8 cellular contexts compared by ENCODE assay signal in the genomic region with DNA sequence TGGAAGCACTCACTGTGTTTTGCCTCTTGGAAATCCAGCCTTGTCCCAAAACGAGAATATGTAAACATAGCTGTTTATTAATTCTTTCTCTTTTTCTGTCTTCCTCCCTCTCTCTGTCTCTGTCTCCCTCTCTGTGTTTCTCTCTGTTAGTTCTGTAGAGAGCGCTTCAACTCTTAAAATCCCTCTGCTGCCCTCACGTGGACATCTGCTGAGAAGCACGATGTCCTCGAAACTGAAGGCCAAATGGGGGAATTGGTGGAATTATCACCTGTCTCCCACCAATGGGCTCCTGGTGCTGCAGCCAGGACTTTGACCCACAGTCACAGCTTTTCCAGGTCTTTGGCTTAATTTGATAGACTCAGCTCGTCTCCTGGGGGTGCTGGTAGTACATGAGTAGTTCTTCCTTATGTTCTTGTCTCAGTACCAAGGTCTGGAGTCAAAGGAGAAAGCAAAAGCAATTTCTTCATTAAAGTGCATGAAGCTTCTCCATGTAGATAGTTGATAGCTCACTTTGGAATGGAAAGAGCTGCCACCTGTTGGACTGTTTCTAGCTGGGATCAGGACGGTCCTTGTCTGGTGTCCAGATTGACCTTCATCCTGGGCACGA. TPM values are rescaled to one million over a fixed set of nuclear protein-coding genes. Genes with fewer than 3 reads are reported as not detected.
A peak's percentile ranks its signal among the peaks of the same experiment; 100 is the strongest.
DNase-seq lines count a peak whose midpoint lies in the region; ATAC-seq and TF ChIP-seq lines count a peak whose summit lies in the region.

No MANE protein-coding gene starts in this region.

- intact Hi-C loops in A673 (cut with micrococcal nuclease; ENCODE audit: unreplicated experiment), result loop anchor here (1.0 to 5.0 kb wide), 4 partner anchors 99 to 376 kb away; no protein-coding TSS in a partner anchor
- intact Hi-C loops in dorsolateral prefrontal cortex (cut with DNase I), result loop anchor here (1.0 to 5.0 kb wide), 3 partner anchors 361 to 374 kb away; no protein-coding TSS in a partner anchor
- intact Hi-C loops in lower lobe of right lung (cut with DNase I), result no loop called here

- CTCF ChIA-PET in A673 (lab: Charles Lee), result interaction anchor here (1.9 kb wide), 1 partner anchor 273 kb away, joined by 8 read pairs; no protein-coding TSS in a partner anchor

- POLR2A ChIA-PET in A673 (lab: Charles Lee; ENCODE audit: low non-redundant PET), result no interaction called here

- H3K4me3 ChIP-seq in A673 (ENCODE audit: low read depth, low read length, poor library complexity, severe bottlenecking) (no peak overlapping the region), dorsolateral prefrontal cortex (no peak overlapping the region), lower lobe of right lung (no peak overlapping the region)

- ATAC-seq in GM18868 (IDR thresholded peaks at IDR 0.05; ENCODE audit: unreplicated experiment) (peak; percentile 55), HG03442 (IDR thresholded peaks at IDR 0.05; ENCODE audit: unreplicated experiment) (peak; percentile 59), lower lobe of right lung (peak; percentile 90)

- H3K36me3 ChIP-seq in A673 (ENCODE audit: insufficient read depth, low read length, poor library complexity, severe bottlenecking) (no peaks in the 10 kb centered on the region), lower lobe of right lung (no peaks in the 10 kb centered on the region)

- H3K27ac ChIP-seq in A673 (ENCODE audit: low read depth, low read length, poor library complexity, severe bottlenecking), result no peak overlapping the region
- peak overlapping the region in 1 of 59 donors; percentile 12 for H3K27ac ChIP-seq in dorsolateral prefrontal cortex
- H3K27ac ChIP-seq in lower lobe of right lung, result peak overlapping the region; percentile 8

- no TSS peak for BruUV-seq in A673 (replicated peaks; lab: Mats Ljungman, UMichigan)

- H3K9me3 ChIP-seq in A673 (ENCODE audit: low read depth, low read length, poor library complexity, severe bottlenecking) (no peaks in the 10 kb centered on the region), lower lobe of right lung (no peaks in the 10 kb centered on the region)

- DNase-seq in A673 (ENCODE audit: low spot score), result peak; percentile 80
- peak; percentile 57 for DNase-seq in NCI-H748 treated with DMSO at 0.1 percent for 48 hours (lab: John Stamatoyannopoulos, UW)
- peak; percentile 84 to 86 for DNase-seq in activated CD4-positive, alpha-beta T cell treated with anti-CD3 and anti-CD28 coated beads, Interleukin-2, amount 50 U/mL, for 4 hours
- DNase-seq in dorsolateral prefrontal cortex, result peak; percentile 35 to 76 (median 58)
- DNase-seq in lower lobe of right lung, result peak; percentile 81
- DNase-seq in stimulated activated CD8-positive, alpha-beta memory T cell treated with anti-CD3 and anti-CD28 coated beads, Interleukin-12 subunit alpha, Interleukin-12 subunit beta, amount 100 ng/mL, for 4 hours (ENCODE audit: low read depth), result peak; percentile 61

- TF ChIP-seq CTCF in A673 (conservative IDR thresholded peaks at IDR 0.05; ENCODE audit: low read depth, low read length) (peak; percentile 85), dorsolateral prefrontal cortex (IDR thresholded peaks at IDR 0.05 in 54 of 56, conservative IDR thresholded peaks at IDR 0.05 in 2 of 56; ENCODE audit: low read depth in 1 of 56, partially characterized antibody in 56 of 56) (peak; percentile 37 to 90 (median 79)), lower lobe of right lung (IDR thresholded peaks at IDR 0.05) (peak; percentile 86)

- no peaks in the 10 kb centered on the region for H3K27me3 ChIP-seq in A673 (replicated peaks; ENCODE audit: insufficient read depth, low read depth, low read length, poor library complexity)
- H3K27me3 ChIP-seq in dorsolateral prefrontal cortex, result no peaks in the 10 kb centered on the region
- no peaks in the 10 kb centered on the region for H3K27me3 ChIP-seq in lower lobe of right lung (ENCODE audit: low read depth)

- no peaks in the 10 kb centered on the region for H3K4me1 ChIP-seq in A673 (ENCODE audit: insufficient read depth, low read length, poor library complexity, severe bottlenecking)
- peaks cover 12% of the 10 kb centered on the region for H3K4me1 ChIP-seq in lower lobe of right lung

RNA-seq across cellular contexts. Expression of a gene that starts 5.5 kb away (rescaled TPM):
- not detected in 2 replicates for total RNA-seq in A673 (2021)
- total RNA-seq in dorsolateral prefrontal cortex, result 1 to 10 TPM in 2 of 120 experiments, under 1 TPM in 48, not detected in 70; 0.13 to 1.1 (median 0.32) TPM
- total RNA-seq in lower lobe of right lung, result 0.68 TPM
